14 cellular contexts compared by ENCODE assay signal in genomic region chr13:68190826-68191225, GRCh38.
DNase-seq lines count a peak whose midpoint lies in the region; ATAC-seq, FAIRE-seq and TF ChIP-seq lines count a peak whose summit lies in the region.
"Had no signal": no experiment of that assay in that cellular context is flagged by ENCODE, and none has a peak within 500 bp of the region (broad histone marks: within the 10 kb centered on the region; RNA-seq: fewer than 3 reads in every experiment).

No MANE protein-coding gene starts in this region.

- POLR2A ChIA-PET in activated CD8-positive, alpha-beta T cell treated with anti-CD3 and anti-CD28 coated beads for 36 hours (lab: Charles Lee), result no interaction called here

- 82 to 94% (median 84%) methylated on average over 4 of the region's 4 CpGs for WGBS in spleen, 5 donors

- H3K9me3 ChIP-seq in astrocyte (ENCODE audit: insufficient read depth, low read depth, low read length) (no peaks in the 10 kb centered on the region), spleen (peaks cover 0 to 3% (median 0%) of the 10 kb centered on the region in 8 donors)
- H3K9me3 ChIP-seq: Peyer's patch, transverse colon had no signal

- H3K27ac Mint-ChIP-seq in astrocyte (ENCODE audit: unreplicated experiment), result peak overlapping the region; percentile 56
- no peak overlapping the region for H3K27ac Mint-ChIP-seq in activated CD8-positive, alpha-beta T cell treated with anti-CD3 and anti-CD28 coated beads for 36 hours
- H3K27ac Mint-ChIP-seq: activated CD8-positive, alpha-beta T cell treated with anti-CD3 and anti-CD28 coated beads, Interleukin-2, amount 10 ng/mL, durations not matched to agents 7 days and 5 days had no signal

- no peaks in the 10 kb centered on the region for H3K79me2 ChIP-seq in astrocyte (ENCODE audit: insufficient read depth, low read length)

- H3K4me1 ChIP-seq in astrocyte (ENCODE audit: insufficient read depth, low read length), result no peaks in the 10 kb centered on the region
- H3K4me1 ChIP-seq in spleen, result no peaks in the 10 kb centered on the region
- H3K4me1 ChIP-seq: Peyer's patch, transverse colon had no signal

- no peak for TF ChIP-seq POLR2A in spleen (IDR thresholded peaks at IDR 0.05)

- H2AFZ ChIP-seq in astrocyte (ENCODE audit: low read depth, low read length), result no peak overlapping the region

- H3K4me2 ChIP-seq in astrocyte (ENCODE audit: low read length), result no peak overlapping the region

- H3K27ac ChIP-seq in astrocyte (ENCODE audit: low read depth, low read length) (no peak overlapping the region), spleen (no peak overlapping the region)
- H3K27ac ChIP-seq: Peyer's patch, transverse colon had no signal

- no peak overlapping the region for H3K4me3 ChIP-seq in astrocyte (ENCODE audit: insufficient read depth, low read depth, low read length)
- H3K4me3 ChIP-seq in spleen, result no peak overlapping the region
- H3K4me3 ChIP-seq: Peyer's patch, transverse colon had no signal

- no peak for TF ChIP-seq CTCF in astrocyte (IDR thresholded peaks at IDR 0.05; ENCODE audit: insufficient read depth, low read depth, low read length)
- TF ChIP-seq CTCF in spleen (IDR thresholded peaks at IDR 0.05 in 8 of 11, conservative IDR thresholded peaks at IDR 0.05 in 3 of 11), result no peak
- no peak for TF ChIP-seq CTCF in activated CD8-positive, alpha-beta T cell treated with anti-CD3 and anti-CD28 coated beads for 36 hours (IDR thresholded peaks at IDR 0.05)

- DNase-seq in A172 (ENCODE audit: low spot score), result peak; percentile 85
- peak; percentile 87 for DNase-seq in HT1080 (ENCODE audit: low read depth)
- DNase-seq in astrocyte (ENCODE audit: low read depth), result peak; percentile 77
- DNase-seq in islet precursor cell, result peak; percentile 79
- no peak for DNase-seq in posterior vena cava (ENCODE audit: low spot score)
- no peak for DNase-seq in ureter (ENCODE audit: low spot score)
- DNase-seq in spleen, result no peak
- no peak for DNase-seq in activated CD8-positive, alpha-beta T cell treated with anti-CD3 and anti-CD28 coated beads for 36 hours
- DNase-seq: activated CD8-positive, alpha-beta T cell treated with anti-CD3 and anti-CD28 coated beads, Interleukin-2, amount 10 ng/mL, durations not matched to agents 7 days and 5 days; activated naive CD4-positive, alpha-beta T cell treated with Interleukin-2 at 50 U/mL for 16 hours; caudate nucleus; NCI-H1417 treated with DMSO at 0.1 percent for 48 hours; Peyer's patch; transverse colon had no signal

- no peak for ATAC-seq in activated CD8-positive, alpha-beta T cell treated with anti-CD3 and anti-CD28 coated beads for 36 hours
- ATAC-seq: activated CD8-positive, alpha-beta T cell treated with anti-CD3 and anti-CD28 coated beads, Interleukin-2, amount 10 ng/mL, durations not matched to agents 7 days and 5 days had no signal

- intact Hi-C loops in posterior vena cava (cut with DNase I), result no loop called here
- intact Hi-C loops in spleen (cut with DNase I; ENCODE audit: low total_unique reads), result no loop called here
- intact Hi-C loops in activated CD8-positive, alpha-beta T cell treated with anti-CD3 and anti-CD28 coated beads for 36 hours (cut with micrococcal nuclease), result no loop called here

- H3K36me3 Mint-ChIP-seq in astrocyte (ENCODE audit: low read depth, unreplicated experiment), result no peaks in the 10 kb centered on the region
- H3K36me3 Mint-ChIP-seq in activated CD8-positive, alpha-beta T cell treated with anti-CD3 and anti-CD28 coated beads for 36 hours (ENCODE audit: low read depth), result no peaks in the 10 kb centered on the region

- CTCF ChIA-PET in activated CD8-positive, alpha-beta T cell treated with anti-CD3 and anti-CD28 coated beads for 36 hours (lab: Charles Lee), result no interaction called here

- no peaks in the 10 kb centered on the region for H3K27me3 ChIP-seq in astrocyte (ENCODE audit: insufficient read depth, low read length)
- no peaks in the 10 kb centered on the region for H3K27me3 ChIP-seq in spleen (replicated peaks in 1 of 7)
- H3K27me3 ChIP-seq: Peyer's patch, transverse colon had no signal

- H3K27me3 Mint-ChIP-seq in astrocyte (ENCODE audit: low read depth, unreplicated experiment), result no peaks in the 10 kb centered on the region
- no peaks in the 10 kb centered on the region for H3K27me3 Mint-ChIP-seq in activated CD8-positive, alpha-beta T cell treated with anti-CD3 and anti-CD28 coated beads for 36 hours

- no peak overlapping the region for H3K4me3 Mint-ChIP-seq in astrocyte (ENCODE audit: unreplicated experiment)
- no peak overlapping the region for H3K4me3 Mint-ChIP-seq in activated CD8-positive, alpha-beta T cell treated with anti-CD3 and anti-CD28 coated beads for 36 hours
- H3K4me3 Mint-ChIP-seq: activated CD8-positive, alpha-beta T cell treated with anti-CD3 and anti-CD28 coated beads, Interleukin-2, amount 10 ng/mL, durations not matched to agents 7 days and 5 days had no signal

- H3K9me3 Mint-ChIP-seq in astrocyte (ENCODE audit: unreplicated experiment), result no peaks in the 10 kb centered on the region
- H3K9me3 Mint-ChIP-seq in activated CD8-positive, alpha-beta T cell treated with anti-CD3 and anti-CD28 coated beads for 36 hours, result peaks cover 11% of the 10 kb centered on the region

- H4K20me1 ChIP-seq in astrocyte (ENCODE audit: insufficient read depth, low read length), result no peaks in the 10 kb centered on the region

- peaks cover 9% of the 10 kb centered on the region for H3K4me1 Mint-ChIP-seq in astrocyte (ENCODE audit: low read depth, unreplicated experiment)
- H3K4me1 Mint-ChIP-seq in activated CD8-positive, alpha-beta T cell treated with anti-CD3 and anti-CD28 coated beads for 36 hours (ENCODE audit: low read depth), result no peaks in the 10 kb centered on the region

- H3K9ac ChIP-seq in astrocyte (ENCODE audit: low read length), result no peak overlapping the region

- no peak for FAIRE-seq in astrocyte (lab: Jason Lieb, UNC)

- H3K36me3 ChIP-seq in astrocyte (ENCODE audit: insufficient read depth, low read length), result no peaks in the 10 kb centered on the region
- H3K36me3 ChIP-seq in spleen, result no peaks in the 10 kb centered on the region
- H3K36me3 ChIP-seq: Peyer's patch, transverse colon had no signal

Comparison
In these comparisons a context has a peak if more than half of its experiments do, and no peak if none do; other contexts are left out.
1. DNase-seq: peak in A172 (single experiment), HT1080 (single experiment), astrocyte (single experiment) and islet precursor cell (single experiment); none in posterior vena cava (single experiment), ureter (single experiment), spleen (single experiment) and activated CD8-positive, alpha-beta T cell treated with anti-CD3 and anti-CD28 coated beads for 36 hours (single experiment).